Comparison of ENCODE assay signal across 8 cellular contexts in the genomic region with DNA sequence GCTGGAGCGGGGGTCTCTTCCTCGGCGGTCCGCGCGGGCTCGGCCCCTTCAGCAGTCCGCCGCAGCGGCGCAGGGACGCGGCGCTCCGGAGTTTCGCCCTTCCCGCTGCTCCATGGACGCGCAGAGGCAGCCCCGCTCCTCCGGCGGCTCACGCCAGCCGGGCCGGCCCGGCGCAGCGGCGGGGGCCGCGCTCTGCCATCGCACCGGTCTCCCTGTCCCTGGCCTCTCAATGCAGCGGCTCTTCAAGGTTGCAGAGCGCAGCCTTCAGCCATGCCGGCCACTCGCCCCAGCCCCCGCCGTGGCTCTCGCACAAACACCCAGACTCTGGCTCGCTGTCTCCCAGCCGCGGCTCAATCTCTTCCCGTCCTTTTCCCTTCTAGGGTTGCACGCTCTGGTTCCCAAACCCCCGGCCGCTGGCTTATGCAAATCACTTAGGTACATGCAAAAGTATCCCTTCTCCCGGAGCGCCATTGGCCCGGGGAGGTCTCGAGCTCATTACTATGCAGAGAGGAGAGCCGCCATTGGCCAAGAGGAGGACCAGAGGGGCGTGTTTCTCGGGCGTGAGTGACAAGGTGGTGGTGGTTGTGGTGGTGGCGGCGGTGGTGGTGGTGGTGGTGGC.
DNase-seq lines count a peak whose midpoint lies in the region; ATAC-seq and TF ChIP-seq lines count a peak whose summit lies in the region.

LGR4 (minus strand) TSS at position 393 of the 619 bp plus-strand sequence. CDS start 488 bp downstream, outside the sequence.

- peaks cover 1% of the 10 kb centered on the region for H3K36me3 Mint-ChIP-seq in central memory CD8-positive, alpha-beta T cell (ENCODE audit: insufficient read depth)

- H3K9me3 Mint-ChIP-seq in central memory CD8-positive, alpha-beta T cell, result no peaks in the 10 kb centered on the region

- ATAC-seq in GM18867 (IDR thresholded peaks at IDR 0.05; ENCODE audit: unreplicated experiment) (peak; percentile 88), HG03108 (IDR thresholded peaks at IDR 0.05; ENCODE audit: unreplicated experiment) (peak; percentile 61)
- peak; percentile 83 for ATAC-seq in central memory CD8-positive, alpha-beta T cell (replicated peaks; ENCODE audit: extremely low read depth, poor library complexity, severe bottlenecking)

- peaks cover 43% of the 10 kb centered on the region for H3K27me3 Mint-ChIP-seq in central memory CD8-positive, alpha-beta T cell

- peak within 1 kb of the TSS; percentile 80 for H3K27ac ChIP-seq in 22Rv1

- H3K27ac Mint-ChIP-seq in central memory CD8-positive, alpha-beta T cell (ENCODE audit: low read depth), result peak within 1 kb of the TSS; percentile 87

- TF ChIP-seq CTCF in 22Rv1 (IDR thresholded peaks at IDR 0.05), result no peak

- DNase-seq in NCI-H2227 treated with DMSO at 0.1 percent for 48 hours (lab: John Stamatoyannopoulos, UW) (peak; percentile 95), iris pigment epithelial cell (ENCODE audit: low read depth) (peak; percentile 98), smooth muscle cell of the brain vasculature (ENCODE audit: low read depth, low spot score) (peak; percentile 88)
- DNase-seq in activated CD4-positive, CD25-positive, alpha-beta regulatory T cell treated with anti-CD3 and anti-CD28 coated beads, Interleukin-2, amount 50 U/mL, for 16 hours (ENCODE audit: low read depth, low spot score), result peak; percentile 25
- DNase-seq in central memory CD8-positive, alpha-beta T cell (ENCODE audit: low spot score in 2 of 2), result peak; percentile 24 to 32

- peak within 1 kb of the TSS; percentile 93 for H3K4me3 Mint-ChIP-seq in central memory CD8-positive, alpha-beta T cell

- peaks cover 23% of the 10 kb centered on the region for H3K4me1 Mint-ChIP-seq in central memory CD8-positive, alpha-beta T cell

Comparison
In these comparisons a context has a peak if more than half of its experiments do, and no peak if none do; other contexts are left out.
1. Peak in every context shown above with its lines: DNase-seq, ATAC-seq and H3K27ac ChIP-seq.
2. DNase-seq: peak in every context shown above with its lines; median percentile 98 in iris pigment epithelial cell; 95 in NCI-H2227 treated with DMSO at 0.1 percent for 48 hours; 88 in smooth muscle cell of the brain vasculature; 28 in central memory CD8-positive, alpha-beta T cell; 25 in activated CD4-positive, CD25-positive, alpha-beta regulatory T cell treated with anti-CD3 and anti-CD28 coated beads, Interleukin-2, amount 50 U/mL, for 16 hours.